8 cellular contexts compared by ENCODE assay signal in genomic region chr17:81510798-81511549, GRCh38. TPM values are rescaled to one million over a fixed set of nuclear protein-coding genes. Genes with fewer than 3 reads are reported as not detected.
DNase-seq lines count a peak whose midpoint lies in the region; ATAC-seq and TF ChIP-seq lines count a peak whose summit lies in the region.

No MANE protein-coding gene starts in this region.

- POLR2A ChIA-PET in Panc1 (lab: Charles Lee), result interaction anchor here (0.5 to 0.6 kb wide), 2 partner anchors 114 to 119 kb away, joined by 3 to 5 read pairs; no protein-coding TSS in a partner anchor

- no peaks in the 10 kb centered on the region for H3K27me3 ChIP-seq in Panc1 (ENCODE audit: control insufficient read depth, insufficient read depth, low read length)
- no peaks in the 10 kb centered on the region for H3K27me3 ChIP-seq in thyroid gland

- intact Hi-C loops in Panc1 (cut with micrococcal nuclease; ENCODE audit: unreplicated experiment), result no loop called here
- intact Hi-C loops in thyroid gland (cut with DNase I), result loop anchor here (2.0 kb wide), 1 partner anchor 114 kb away; no protein-coding TSS in a partner anchor

- no peaks in the 10 kb centered on the region for H3K9me3 ChIP-seq in Panc1 (ENCODE audit: control insufficient read depth, insufficient read depth, low read depth, low read length)
- no peaks in the 10 kb centered on the region for H3K9me3 ChIP-seq in thyroid gland

- 1% methylated on average over 20 to 32 of the region's 46 CpGs for WGBS in thyroid gland, 2 donors

- CTCF ChIA-PET in Panc1 (lab: Charles Lee), result interaction anchor here (0.6 kb wide), 1 partner anchor 592 kb away, joined by 6 read pairs; no protein-coding TSS in a partner anchor

- H3K36me3 ChIP-seq in Panc1 (ENCODE audit: control insufficient read depth, insufficient read depth, low read length), result peaks cover 31% of the 10 kb centered on the region
- H3K36me3 ChIP-seq in thyroid gland, result peaks cover 28 to 31% of the 10 kb centered on the region in 2 donors

- H3K36me3 Mint-ChIP-seq in central memory CD8-positive, alpha-beta T cell (ENCODE audit: insufficient read depth), result peaks cover 58% of the 10 kb centered on the region

- peak overlapping the region; percentile 87 for H3K27ac ChIP-seq in Panc1 (ENCODE audit: low read length)
- peak overlapping the region; percentile 99 to 100 (median 99) for H3K27ac ChIP-seq in thyroid gland

- H3K4me1 ChIP-seq in Panc1 (ENCODE audit: control insufficient read depth, insufficient read depth, low read length) (peaks cover 13% of the 10 kb centered on the region), thyroid gland (peaks cover 29 to 41% of the 10 kb centered on the region in 2 donors)

- TF ChIP-seq CTCF in Panc1 (IDR thresholded peaks at IDR 0.05) (no peak), thyroid gland (IDR thresholded peaks at IDR 0.05) (no peak)

- in situ Hi-C loops in Panc1 (cut with HindIII; ENCODE audit: low pct_unique_long_range_greater_than_20kb, low sequenced_read_pairs), result no loop called here

- H3K9me3 Mint-ChIP-seq in central memory CD8-positive, alpha-beta T cell, result no peaks in the 10 kb centered on the region

- TF ChIP-seq POLR2A in thyroid gland (IDR thresholded peaks at IDR 0.05), result peak in 1 of 2 donors; percentile 7

- H3K27ac Mint-ChIP-seq in central memory CD8-positive, alpha-beta T cell (ENCODE audit: low read depth), result peak overlapping the region; percentile 92

- H3K4me3 ChIP-seq in Panc1 (ENCODE audit: low read depth in 2 of 2, low read length in 2 of 2) (peak overlapping the region; percentile 67 to 100), thyroid gland (replicated peaks in 1 of 3) (peak overlapping the region; percentile 92 to 97 (median 96))

- peaks cover 56% of the 10 kb centered on the region for H3K4me1 Mint-ChIP-seq in central memory CD8-positive, alpha-beta T cell

- peak overlapping the region; percentile 100 for H3K4me3 Mint-ChIP-seq in central memory CD8-positive, alpha-beta T cell

- BruUV-seq in Panc1 (replicated peaks; lab: Mats Ljungman, UMichigan), result no TSS peak

- ATAC-seq in Panc1 (no peak), GM21526 (IDR thresholded peaks at IDR 0.05; ENCODE audit: low FRiP score, unreplicated experiment) (no peak), HG03460 (IDR thresholded peaks at IDR 0.05; ENCODE audit: unreplicated experiment) (no peak), HG02623 (IDR thresholded peaks at IDR 0.05; ENCODE audit: unreplicated experiment) (no peak)
- ATAC-seq in central memory CD8-positive, alpha-beta T cell (replicated peaks; ENCODE audit: extremely low read depth, poor library complexity, severe bottlenecking), result no peak

- peak; percentile 60 for DNase-seq in EH (ENCODE audit: low read depth)
- no peak for DNase-seq in Panc1 (ENCODE audit: low read depth, low spot score)
- peak in 1 of 2 donors; percentile 37 for DNase-seq in central memory CD8-positive, alpha-beta T cell (ENCODE audit: low spot score in 2 of 2)
- peak; percentile 48 to 55 for DNase-seq in lung microvascular endothelial cell (ENCODE audit: low read depth in 2 of 2)
- peak in 1 of 2 donors; percentile 26 for DNase-seq in thyroid gland

- no peaks in the 10 kb centered on the region for H3K27me3 Mint-ChIP-seq in central memory CD8-positive, alpha-beta T cell

RNA-seq across cellular contexts. Expression of gene ACTG1, which starts 1.6 kb away (rescaled TPM):
- total RNA-seq in Panc1 (2021; ENCODE audit: unreplicated experiment) (4,502 TPM), lung microvascular endothelial cell (3,444 and 5,949 TPM in 2 replicates), thyroid gland (1,000 to 10,000 TPM; 1,168 to 4,304 (median 2,945) TPM)
- 6,760 TPM for polyA plus RNA-seq in Panc1 (2012; ENCODE audit: insufficient read length)

RNA-seq across cellular contexts. Expression of gene FSCN2, which starts 17.2 kb away (rescaled TPM):
- total RNA-seq in Panc1 (2021; ENCODE audit: unreplicated experiment), result 1.2 TPM
- polyA plus RNA-seq in Panc1 (2012; ENCODE audit: insufficient read length), result 9.6 TPM
- total RNA-seq in lung microvascular endothelial cell, result 0.20 and 0.44 TPM in 2 replicates
- 10 to 100 TPM in 3 of 4 donors, 1 to 10 TPM in 1; 9.7 to 20.7 (median 17.0) TPM for total RNA-seq in thyroid gland

RNA-seq across cellular contexts. Expression of gene FAAP100, which starts 41.2 kb away (rescaled TPM):
- total RNA-seq in Panc1 (2021; ENCODE audit: unreplicated experiment), result 265 TPM
- 232 TPM for polyA plus RNA-seq in Panc1 (2012; ENCODE audit: insufficient read length)
- 10.0 and 13.9 TPM in 2 replicates for total RNA-seq in lung microvascular endothelial cell
- 10 to 100 TPM; 24.1 to 35.2 (median 31.0) TPM for total RNA-seq in thyroid gland
